Comparison of ENCODE assay signal across 8 cellular contexts in the genomic region with DNA sequence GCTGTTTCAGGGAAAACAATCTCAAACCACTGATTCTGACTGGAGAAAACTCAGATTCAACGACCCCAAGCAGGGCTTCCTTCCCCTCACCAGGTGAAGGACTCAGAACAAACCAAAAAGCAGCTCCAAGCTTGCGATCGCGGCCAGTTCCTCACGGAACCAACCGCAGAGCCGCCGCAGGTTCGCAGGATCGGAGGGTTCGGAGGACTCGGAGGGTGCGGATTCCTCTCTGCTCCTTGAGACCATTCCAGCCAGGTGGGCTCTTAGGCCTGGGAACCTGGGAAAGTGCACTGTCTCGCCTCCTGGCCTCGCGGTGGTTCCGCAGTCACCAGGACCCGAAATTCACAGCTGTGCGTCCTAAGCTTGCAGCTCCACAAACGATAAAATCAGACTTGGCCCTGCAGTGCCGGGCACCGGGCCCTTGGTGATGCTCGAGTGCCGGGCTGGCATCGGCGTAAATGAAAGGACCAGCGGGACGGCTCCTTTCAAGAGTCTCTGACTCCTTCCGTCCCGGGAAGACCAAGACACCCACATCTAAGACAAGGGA.
DNase-seq lines count a peak whose midpoint lies in the region; ATAC-seq and TF ChIP-seq lines count a peak whose summit lies in the region.

No MANE protein-coding gene starts in this region.

- H3K4me3 ChIP-seq in AG04449 (ENCODE audit: low read depth, low read length) (peak overlapping the region; percentile 100), colonic mucosa (peak overlapping the region; percentile 68)

- H3K27me3 ChIP-seq in colonic mucosa: no peaks in the 10 kb centered on the region

- TF ChIP-seq CTCF in AG04449 (IDR thresholded peaks at IDR 0.05; ENCODE audit: insufficient read depth, low read length, missing control alignments) (peak; percentile 42), colonic mucosa (IDR thresholded peaks at IDR 0.05) (peak; percentile 36)

- ATAC-seq in GM18519 (IDR thresholded peaks at IDR 0.05; ENCODE audit: low FRiP score, unreplicated experiment): peak; percentile 36
- ATAC-seq in HG03064 (IDR thresholded peaks at IDR 0.05; ENCODE audit: low read depth, unreplicated experiment): peak; percentile 75
- ATAC-seq in left lobe of liver: peak; percentile 92

- no peaks in the 10 kb centered on the region for H3K36me3 ChIP-seq in colonic mucosa

- CTCF ChIA-PET in AG04449 (lab: Yijun Ruan, JAX): interaction anchor here (0.6 to 5.3 kb wide), 12 partner anchors 10 to 836 kb away, joined by 3 to 53 read pairs (median 4); a partner anchor contains a TSS

- H3K27ac ChIP-seq in colonic mucosa: peak overlapping the region; percentile 87

- DNase-seq in AG04449 (ENCODE audit: low read depth, low spot score) (peak; percentile 47), NCI-H2227 (lab: John Stamatoyannopoulos, UW; ENCODE audit: unreplicated experiment) (peak; percentile 85), colonic mucosa (peak; percentile 83), left lobe of liver (ENCODE audit: low spot score) (peak; percentile 72)
- peak; percentile 61 for DNase-seq in activated CD4-positive, alpha-beta T cell treated with anti-CD3 and anti-CD28 coated beads for 1 hour
- DNase-seq in stimulated activated CD4-positive, alpha-beta T cell treated with anti-CD3 and anti-CD28 coated beads, Interleukin-2, amount 100 ng/mL, for 24 hours: peak; percentile 75 to 76

- H3K9me3 ChIP-seq in colonic mucosa: no peaks in the 10 kb centered on the region

- POLR2A ChIA-PET in AG04449 (lab: Yijun Ruan, JAX): interaction anchor here (0.8 to 2.1 kb wide), 10 partner anchors 11 to 1157 kb away, joined by 3 to 12 read pairs (median 4); a partner anchor contains a TSS

- H3K9ac ChIP-seq in colonic mucosa (ENCODE audit: low read depth in 2 of 2, low read length in 2 of 2): peak overlapping the region; percentile 88 to 99

- intact Hi-C loops in colonic mucosa (cut with DNase I): loop anchor here (10.0 kb wide), 1 partner anchor 337 kb away; no protein-coding TSS in a partner anchor

- H3K4me1 ChIP-seq in colonic mucosa: no peaks in the 10 kb centered on the region

Comparison
In these comparisons a context has a peak if more than half of its experiments do, and no peak if none do; other contexts are left out.
1. Peak in every context shown above with its lines: DNase-seq, ATAC-seq, H3K4me3 ChIP-seq and H3K27ac ChIP-seq.
2. ATAC-seq: peak in every context shown above with its lines; median percentile 92 in left lobe of liver; 75 in HG03064; 36 in GM18519.